9 cellular contexts compared by ENCODE assay signal in genomic region chr19:6828698-6829633, GRCh38. TPM values are rescaled to one million over a fixed set of nuclear protein-coding genes. Genes with fewer than 3 reads are reported as not detected.
A peak's percentile ranks its signal among the peaks of the same experiment; 100 is the strongest.
DNase-seq lines count a peak whose midpoint lies in the region; ATAC-seq and TF ChIP-seq lines count a peak whose summit lies in the region.
"Had no signal": no experiment of that assay in that cellular context is flagged by ENCODE, and none has a peak within 500 bp of the region (broad histone marks: within the 10 kb centered on the region; RNA-seq: fewer than 3 reads in every experiment).

No MANE protein-coding gene starts in this region.

- no peak overlapping the region for H3K9ac ChIP-seq in mesenchymal stem cell (ENCODE audit: low read length)

- no peak overlapping the region for H2AK5ac ChIP-seq in mesenchymal stem cell (ENCODE audit: low read length, severe bottlenecking)

- H3K9me3 ChIP-seq in RWPE2 (ENCODE audit: severe bottlenecking) = no peaks in the 10 kb centered on the region
- H3K9me3 ChIP-seq in mesenchymal stem cell (ENCODE audit: control insufficient read depth, low read length) = no peaks in the 10 kb centered on the region

- no peak overlapping the region for H3K27ac ChIP-seq in RWPE2 (ENCODE audit: poor library complexity, severe bottlenecking)
- H3K27ac ChIP-seq in mesenchymal stem cell (ENCODE audit: low read length, poor library complexity, severe bottlenecking) = no peak overlapping the region
- H3K27ac ChIP-seq: epithelial cell of prostate had no signal

- H3K27me3 ChIP-seq in RWPE2 (ENCODE audit: insufficient read depth, poor library complexity, severe bottlenecking) (no peaks in the 10 kb centered on the region), mesenchymal stem cell (ENCODE audit: control insufficient read depth in 1 of 2, insufficient read depth in 1 of 2, low read length in 2 of 2) (peaks cover 0 to 24% of the 10 kb centered on the region in 2 experiments)

- H2AFZ ChIP-seq in mesenchymal stem cell (ENCODE audit: low read depth, low read length) = no peak overlapping the region

- H3K4ac ChIP-seq in mesenchymal stem cell (ENCODE audit: low read depth in 1 of 2, low read length in 2 of 2) = no peak overlapping the region

- H3K36me3 ChIP-seq in RWPE2 (ENCODE audit: low read depth) (no peaks in the 10 kb centered on the region), mesenchymal stem cell (ENCODE audit: control insufficient read depth in 1 of 2, insufficient read depth in 2 of 2, low read depth in 1 of 2, low read length in 2 of 2) (no peaks in the 10 kb centered on the region)

- WGBS in mesenchymal stem cell = 76% methylated on average over 18 of the region's 18 CpGs

- H4K8ac ChIP-seq in mesenchymal stem cell (ENCODE audit: low read length) = no peak overlapping the region

- no peak for TF ChIP-seq CTCF in RWPE2 (IDR thresholded peaks at IDR 0.05; ENCODE audit: poor library complexity, severe bottlenecking)
- TF ChIP-seq CTCF in epithelial cell of proximal tubule (conservative IDR thresholded peaks at IDR 0.05; ENCODE audit: low read depth, low read length) = no peak

- peaks cover 10% of the 10 kb centered on the region for H3K4me1 ChIP-seq in RWPE2 (ENCODE audit: insufficient read depth, poor library complexity, severe bottlenecking)
- no peaks in the 10 kb centered on the region for H3K4me1 ChIP-seq in mesenchymal stem cell (ENCODE audit: control insufficient read depth, insufficient read depth, low read depth, low read length)

- H3K18ac ChIP-seq in mesenchymal stem cell (ENCODE audit: low read depth in 1 of 2, low read length in 2 of 2) = no peak overlapping the region

- no peaks in the 10 kb centered on the region for H3K79me1 ChIP-seq in mesenchymal stem cell (replicated peaks; ENCODE audit: low read length, poor library complexity, severe bottlenecking)

- no peak overlapping the region for H3K4me3 ChIP-seq in RWPE2 (ENCODE audit: severe bottlenecking)
- H3K4me3 ChIP-seq in epithelial cell of proximal tubule (ENCODE audit: low read depth, low read length) = peak overlapping the region; percentile 35
- H3K4me3 ChIP-seq in mesenchymal stem cell (ENCODE audit: insufficient read depth in 1 of 2, low read depth in 1 of 2, low read length in 2 of 2) = no peak overlapping the region

- no peak overlapping the region for H3K4me2 ChIP-seq in mesenchymal stem cell (ENCODE audit: low read length, poor library complexity, severe bottlenecking)

- no peak overlapping the region for H2BK120ac ChIP-seq in mesenchymal stem cell (ENCODE audit: low read depth, low read length)

- DNase-seq in SIG-M5 treated with dmso at 0.1 percent for 504 hours (lab: John Stamatoyannopoulos, UW; ENCODE audit: unreplicated experiment) = peak; percentile 37
- DNase-seq in SIG-M5 (lab: John Stamatoyannopoulos, UW) = no peak
- no peak for DNase-seq in RWPE2 (ENCODE audit: low spot score)
- no peak for DNase-seq in epithelial cell of proximal tubule (ENCODE audit: low read depth)
- peak; percentile 26 to 48 for DNase-seq in stimulated activated CD8-positive, alpha-beta memory T cell treated with anti-CD3 and anti-CD28 coated beads, Interleukin-7, amount 100 ng/mL, for 48 hours (ENCODE audit: extremely low read depth in 1 of 2, low read depth in 1 of 2)
- no peak for DNase-seq in Ammon's horn (ENCODE audit: low spot score)
- DNase-seq in T-helper 9 cell = no peak
- DNase-seq in mesenchymal stem cell = no peak

- no peak overlapping the region for H3K14ac ChIP-seq in mesenchymal stem cell (ENCODE audit: low read length in 2 of 2)

- no peak overlapping the region for H3K23ac ChIP-seq in mesenchymal stem cell (ENCODE audit: low read length in 2 of 2)

- H2BK5ac ChIP-seq in mesenchymal stem cell (ENCODE audit: low read depth, low read length, poor library complexity, severe bottlenecking) = no peak overlapping the region

- H2BK15ac ChIP-seq in mesenchymal stem cell (ENCODE audit: low read depth, poor library complexity, severe bottlenecking) = no peak overlapping the region

- no peak overlapping the region for H4K91ac ChIP-seq in mesenchymal stem cell (ENCODE audit: low read length)

- no peak overlapping the region for H2BK12ac ChIP-seq in mesenchymal stem cell (ENCODE audit: low read length in 2 of 2)

- peak; percentile 59 for ATAC-seq in RWPE2 (ENCODE audit: low read depth)

RNA-seq across cellular contexts. Expression of gene VAV1, which starts 56.5 kb away (rescaled TPM):
- total RNA-seq in epithelial cell of proximal tubule = 1.3 and 1.4 TPM in 2 replicates
- polyA plus RNA-seq in mesenchymal stem cell (2013, experiment 1 of 2) = not detected
- not detected for polyA plus RNA-seq in mesenchymal stem cell (2013, experiment 2 of 2)

RNA-seq across cellular contexts. Expression of gene ADGRE1, which starts 58.4 kb away (rescaled TPM):
- not detected in 2 replicates for total RNA-seq in epithelial cell of proximal tubule
- not detected for polyA plus RNA-seq in mesenchymal stem cell (2013, experiment 1 of 2)
- polyA plus RNA-seq in mesenchymal stem cell (2013, experiment 2 of 2) = not detected

Comparison
In these comparisons a context has a peak if more than half of its experiments do, and no peak if none do; other contexts are left out.
1. DNase-seq: peak in SIG-M5 treated with dmso at 0.1 percent for 504 hours (single experiment) and stimulated activated CD8-positive, alpha-beta memory T cell treated with anti-CD3 and anti-CD28 coated beads, Interleukin-7, amount 100 ng/mL, for 48 hours (2 of 2); none in SIG-M5 (single experiment), RWPE2 (single experiment), epithelial cell of proximal tubule (single experiment), Ammon's horn (single experiment), T-helper 9 cell (single experiment) and mesenchymal stem cell (single experiment).